In the genomic region with DNA sequence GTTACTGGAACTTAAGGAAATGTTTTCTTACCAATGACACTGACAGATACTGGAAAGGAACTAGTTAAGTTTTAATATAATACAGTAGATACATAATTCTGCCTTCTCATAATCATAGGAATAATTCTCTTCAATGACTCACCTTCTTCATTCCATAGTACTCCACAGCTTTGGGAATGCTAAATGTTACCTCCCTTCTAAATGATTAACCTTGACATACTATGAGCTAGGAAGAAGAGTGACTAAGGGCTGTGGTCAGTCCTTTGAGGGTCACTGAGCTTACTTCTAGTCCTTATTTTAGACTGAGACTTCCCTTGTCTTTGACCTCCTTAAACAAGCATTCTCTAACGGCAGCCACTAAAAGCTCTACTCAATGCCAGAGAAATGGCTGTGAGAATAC, we compare ENCODE assay signal across 16 cellular contexts.
A peak's percentile ranks its signal among the peaks of the same experiment; 100 is the strongest.
DNase-seq lines count a peak whose midpoint lies in the region; ATAC-seq, FAIRE-seq and TF ChIP-seq lines count a peak whose summit lies in the region.
"Had no signal": no experiment of that assay in that cellular context is flagged by ENCODE, and none has a peak within 500 bp of the region (broad histone marks: within the 10 kb centered on the region; RNA-seq: fewer than 3 reads in every experiment).

No MANE protein-coding gene starts in this region.

- peak; percentile 98 for ATAC-seq in SK-N-SH treated with all-trans-retinoic acid at 6 μM for 48 hours
- ATAC-seq in GM19463 (IDR thresholded peaks at IDR 0.05; ENCODE audit: unreplicated experiment) = no peak
- ATAC-seq: naive thymus-derived CD8-positive, alpha-beta T cell had no signal

- DNase-seq in HFF-Myc (ENCODE audit: extremely low read depth, low read depth) (peak; percentile 9), fibroblast of peridontal ligament (ENCODE audit: extremely low read depth) (peak; percentile 52), small intestine (peak; percentile 34), uterus (no peak), HuH-7 (ENCODE audit: low spot score) (no peak)
- DNase-seq: activated naive CD4-positive, alpha-beta T cell treated with anti-CD3 and anti-CD28 coated beads, Interleukin-2, amount 50 U/mL, for 16 hours; colonic mucosa; COR-L47; naive thymus-derived CD8-positive, alpha-beta T cell; NCI-H526; SIG-M5; sigmoid colon had no signal

- TF ChIP-seq POLR2A in uterus (IDR thresholded peaks at IDR 0.05) = no peak

- no peak overlapping the region for H3K4me3 ChIP-seq in HFF-Myc (replicated peaks; ENCODE audit: low read depth, low read length)
- H3K4me3 ChIP-seq in small intestine (ENCODE audit: low read depth in 1 of 2, low read length in 2 of 2) = no peak overlapping the region
- no peak overlapping the region for H3K4me3 ChIP-seq in uterus
- H3K4me3 ChIP-seq: colonic mucosa, sigmoid colon had no signal

- H3K27ac ChIP-seq in small intestine (ENCODE audit: low read depth in 1 of 2, low read length in 1 of 2) = no peak overlapping the region
- no peak overlapping the region for H3K27ac ChIP-seq in uterus
- H3K27ac ChIP-seq: colonic mucosa, HL-60, sigmoid colon had no signal

- H3K36me3 ChIP-seq in small intestine (ENCODE audit: control insufficient read depth in 2 of 2, insufficient read depth in 2 of 2, low read length in 2 of 2) (peaks cover 0 to 2% of the 10 kb centered on the region in 2 donors), uterus (no peaks in the 10 kb centered on the region)
- H3K36me3 ChIP-seq: colonic mucosa, sigmoid colon had no signal

- TF ChIP-seq CTCF in HFF-Myc (IDR thresholded peaks at IDR 0.05; ENCODE audit: low read depth, low read length, missing control alignments) = no peak
- TF ChIP-seq CTCF in uterus (IDR thresholded peaks at IDR 0.05) = no peak

- WGBS in small intestine, 3 donors = 59 to 76% (median 72%) methylated on average over 1 of the region's 1 CpG

- intact Hi-C loops in uterus (cut with DNase I; ENCODE audit: low total_unique reads) = no loop called here

- peaks cover 0 to 2% of the 10 kb centered on the region in 2 donors for H3K4me1 ChIP-seq in small intestine (ENCODE audit: control insufficient read depth in 2 of 2, insufficient read depth in 1 of 2, low read depth in 1 of 2, low read length in 1 of 2)
- no peaks in the 10 kb centered on the region for H3K4me1 ChIP-seq in uterus
- H3K4me1 ChIP-seq: colonic mucosa had no signal

- H3K27me3 ChIP-seq in small intestine (ENCODE audit: control insufficient read depth in 2 of 2, insufficient read depth in 2 of 2, low read length in 2 of 2) (no peaks in the 10 kb centered on the region), uterus (no peaks in the 10 kb centered on the region)
- H3K27me3 ChIP-seq: colonic mucosa, sigmoid colon had no signal

- FAIRE-seq in small intestine (lab: Jason Lieb, UNC) = no peak
- FAIRE-seq: frontal cortex had no signal

- H3K9me3 ChIP-seq in small intestine (ENCODE audit: control insufficient read depth, low read depth) (no peaks in the 10 kb centered on the region), uterus (no peaks in the 10 kb centered on the region)
- H3K9me3 ChIP-seq: colonic mucosa, sigmoid colon had no signal

TF ChIP-seq in SK-N-SH treated with all-trans-retinoic acid at 6 μM for 48 hours, 23 proteins besides CTCF, POLR2A, EP300 and RAD21:
- TF ChIP-seq RARB (CRISPR knock-in tag; IDR thresholded peaks at IDR 0.05) (no peak), BACH2 (CRISPR knock-in tag; IDR thresholded peaks at IDR 0.05; ENCODE audit: borderline replicate concordance) (no peak), ISL1 (CRISPR knock-in tag; IDR thresholded peaks at IDR 0.05) (peak; percentile 70), TOX (CRISPR knock-in tag; IDR thresholded peaks at IDR 0.05; ENCODE audit: borderline replicate concordance) (peak; percentile 66; the same call in 1 of the 2 replicates)
TF ChIP-seq in SK-N-SH treated with all-trans-retinoic acid at 6 μM for 48 hours: peak in this region for 2.

Comparison
In these comparisons a context has a peak if more than half of its experiments do, and no peak if none do; other contexts are left out.
1. DNase-seq: peak in HFF-Myc (single experiment), fibroblast of peridontal ligament (single experiment) and small intestine (single experiment); none in uterus (0 of 2) and HuH-7 (single experiment).